Comparison of ENCODE assay signal across 8 cellular contexts in genomic region chr19:18202759-18203407, GRCh38. TPM values are rescaled to one million over a fixed set of nuclear protein-coding genes. Genes with fewer than 3 reads are reported as not detected.
DNase-seq lines count a peak whose midpoint lies in the region; ATAC-seq and TF ChIP-seq lines count a peak whose summit lies in the region.

No MANE protein-coding gene starts in this region.

- H3K9me3 ChIP-seq in SJCRH30 (replicated peaks) (no peaks in the 10 kb centered on the region), tibial artery (no peaks in the 10 kb centered on the region)

- H3K27me3 Mint-ChIP-seq in memory B cell = no peaks in the 10 kb centered on the region

- intact Hi-C loops in tibial artery (cut with DNase I; ENCODE audit: low total_unique reads) = no loop called here

- peak; percentile 50 for TF ChIP-seq CTCF in choroid plexus epithelial cell (conservative IDR thresholded peaks at IDR 0.05; ENCODE audit: low read depth, low read length)
- peak in 1 of 2 experiments; percentile 19 for TF ChIP-seq CTCF in tibial artery (IDR thresholded peaks at IDR 0.05)

- peaks cover 13% of the 10 kb centered on the region for H3K36me3 Mint-ChIP-seq in memory B cell

- peak overlapping the region; percentile 56 for H3K4me3 ChIP-seq in SJCRH30
- peak overlapping the region; percentile 84 for H3K4me3 ChIP-seq in choroid plexus epithelial cell (ENCODE audit: low read depth, low read length)
- H3K4me3 ChIP-seq in tibial artery = peak overlapping the region; percentile 68 to 83

- H3K4me1 ChIP-seq in SJCRH30 (peaks cover 4% of the 10 kb centered on the region; the same call in 1 of the 2 replicates), tibial artery (peaks cover 0 to 22% (median 14%) of the 10 kb centered on the region in 4 donors)

- H3K27me3 ChIP-seq in SJCRH30 (0 out of 2 replicates have a peak, but pooled peaks cover 3% of the 10 kb centered on the region), tibial artery (no peaks in the 10 kb centered on the region)

- no peak overlapping the region for H3K27ac ChIP-seq in SJCRH30
- H3K27ac ChIP-seq in tibial artery = no peak overlapping the region

- no peaks in the 10 kb centered on the region for H3K9me3 Mint-ChIP-seq in memory B cell

- H3K4me3 Mint-ChIP-seq in memory B cell = peak overlapping the region; percentile 93

- peaks cover 16% of the 10 kb centered on the region for H3K4me1 Mint-ChIP-seq in memory B cell

- peak overlapping the region; percentile 94 for H3K27ac Mint-ChIP-seq in memory B cell

- DNase-seq in NCI-H748 (lab: John Stamatoyannopoulos, UW; ENCODE audit: unreplicated experiment) = peak; percentile 46
- no peak for DNase-seq in NCI-H748 treated with DMSO at 0.1 percent for 48 hours (lab: John Stamatoyannopoulos, UW)
- peak; percentile 48 to 62 for DNase-seq in SJCRH30
- DNase-seq in choroid plexus epithelial cell (ENCODE audit: low read depth) = no peak
- DNase-seq in memory B cell (ENCODE audit: low spot score in 2 of 2) = peak in 1 of 2 donors; percentile 18
- DNase-seq in tibial artery = no peak

- ATAC-seq in memory B cell (ENCODE audit: low read depth) (no peak), GM18873 (IDR thresholded peaks at IDR 0.05; ENCODE audit: low FRiP score, unreplicated experiment) (no peak), GM18907 (IDR thresholded peaks at IDR 0.05; ENCODE audit: unreplicated experiment) (no peak)

- H3K36me3 ChIP-seq in SJCRH30 (no peaks in the 10 kb centered on the region), tibial artery (peaks cover 0 to 25% (median 13%) of the 10 kb centered on the region in 3 donors)

RNA-seq across cellular contexts. Expression of gene RAB3A, which starts 1.0 kb away (rescaled TPM):
- 2.3 and 2.7 TPM in 2 replicates for total RNA-seq in SJCRH30 (2014; rRNA removed; shearing (Covaris generic))

RNA-seq across cellular contexts. Expression of gene MPV17L2, which starts 9.9 kb away (rescaled TPM):
- 31.3 and 31.7 TPM in 2 replicates for total RNA-seq in SJCRH30 (2014; rRNA removed; shearing (Covaris generic))

RNA-seq across cellular contexts. Expression of gene PDE4C, which starts 23.4 kb away (rescaled TPM):
- total RNA-seq in SJCRH30 (2014; rRNA removed; shearing (Covaris generic)) = 0.81 and 1.3 TPM in 2 replicates

RNA-seq across cellular contexts. Expression of gene IFI30, which starts 29.3 kb away (rescaled TPM):
- total RNA-seq in SJCRH30 (2014; rRNA removed; shearing (Covaris generic)) = 0.67 and 1.2 TPM in 2 replicates

RNA-seq across cellular contexts. Expression of gene PIK3R2, which starts 49.9 kb away (rescaled TPM):
- total RNA-seq in SJCRH30 (2014; rRNA removed; shearing (Covaris generic)) = 35.0 and 39.0 TPM in 2 replicates

Comparison
In these comparisons a context has a peak if more than half of its experiments do, and no peak if none do; other contexts are left out.
1. DNase-seq: peak in NCI-H748 (single experiment) and SJCRH30 (2 of 2); none in NCI-H748 treated with DMSO at 0.1 percent for 48 hours (single experiment), choroid plexus epithelial cell (single experiment) and tibial artery (0 of 2).
2. Peak in every context shown above with its lines, with median percentiles within 50 percentile points of each other: H3K4me3 ChIP-seq.